In genomic region chr1:47388548-47389238, GRCh38 we compare ENCODE assay signal across 9 cellular contexts. TPM values are rescaled to one million over a fixed set of nuclear protein-coding genes. Genes with fewer than 3 reads are reported as not detected.
DNase-seq lines count a peak whose midpoint lies in the region; ATAC-seq, FAIRE-seq and TF ChIP-seq lines count a peak whose summit lies in the region.
"Had no signal": no experiment of that assay in that cellular context is flagged by ENCODE, and none has a peak within 500 bp of the region (broad histone marks: within the 10 kb centered on the region; RNA-seq: fewer than 3 reads in every experiment).

No MANE protein-coding gene starts in this region.

- H3K27ac ChIP-seq in SK-N-SH (ENCODE audit: low read depth in 2 of 2, low read length in 1 of 2) (no peak overlapping the region), astrocyte (ENCODE audit: low read depth, low read length) (no peak overlapping the region), smooth muscle cell (ENCODE audit: low read depth) (no peak overlapping the region)

- no peak overlapping the region for H3K4me3 Mint-ChIP-seq in astrocyte (ENCODE audit: unreplicated experiment)
- H3K4me3 Mint-ChIP-seq: T-helper 1 cell treated with Interleukin-12 subunit alpha and Interleukin-12 subunit beta and Interleukin-4 antibody, amounts not matched to agents 30 μg/mL and 1 μg/mL, for 36 hours had no signal

- no peak for TF ChIP-seq EP300 in SK-N-SH (IDR thresholded peaks at IDR 0.05; ENCODE audit: borderline replicate concordance in 1 of 2, low read depth in 1 of 2, low read length in 1 of 2)

- TF ChIP-seq CTCF in LNCaP clone FGC (IDR thresholded peaks at IDR 0.05; ENCODE audit: control insufficient read depth, extremely low read depth, insufficient read depth) (peak; percentile 87), SK-N-SH (IDR thresholded peaks at IDR 0.05) (peak; percentile 69), astrocyte (IDR thresholded peaks at IDR 0.05; ENCODE audit: insufficient read depth, low read depth, low read length) (peak; percentile 73), smooth muscle cell (IDR thresholded peaks at IDR 0.05; ENCODE audit: borderline replicate concordance, insufficient read depth, poor library complexity, severe bottlenecking) (peak; percentile 59)

- FAIRE-seq in astrocyte (lab: Jason Lieb, UNC), result peak; percentile 86

- no peaks in the 10 kb centered on the region for H3K36me3 ChIP-seq in SK-N-SH (replicated peaks in 1 of 2; ENCODE audit: control insufficient read depth in 1 of 2, insufficient read depth in 2 of 2, low read length in 1 of 2)
- H3K36me3 ChIP-seq in astrocyte (ENCODE audit: insufficient read depth, low read length), result no peaks in the 10 kb centered on the region
- H3K36me3 ChIP-seq in smooth muscle cell (ENCODE audit: low read depth), result no peaks in the 10 kb centered on the region

- WGBS in SK-N-SH (ENCODE audit: low lambda C conversion rate), result 39% methylated on average over 6 of the region's 7 CpGs
- 36% methylated on average over 7 of the region's 7 CpGs for WGBS in smooth muscle cell (ENCODE audit: low lambda C conversion rate)

- CTCF ChIA-PET in SK-N-SH (lab: Yijun Ruan, JAX), result interaction anchor here (0.5 to 13.8 kb wide), 44 partner anchors 8 to 1005 kb away, joined by 3 to 104 read pairs (median 4); partner anchors contain the start of genes FOXD2 and FOXE3

- H3K9me2 ChIP-seq in SK-N-SH, result no peaks in the 10 kb centered on the region

- H2AFZ ChIP-seq in SK-N-SH (ENCODE audit: low read depth), result no peak overlapping the region
- H2AFZ ChIP-seq in astrocyte (ENCODE audit: low read depth, low read length), result no peak overlapping the region
- no peak overlapping the region for H2AFZ ChIP-seq in smooth muscle cell (ENCODE audit: low read depth)

- H3K36me3 Mint-ChIP-seq in astrocyte (ENCODE audit: low read depth, unreplicated experiment), result peaks cover 9% of the 10 kb centered on the region

- peak; percentile 52 for DNase-seq in Caki2 (ENCODE audit: low read depth)
- peak; percentile 21 for DNase-seq in LNCaP clone FGC (ENCODE audit: low read depth)
- peak; percentile 80 for DNase-seq in SK-N-SH
- DNase-seq in astrocyte (ENCODE audit: low read depth), result no peak
- DNase-seq in iPS DF 4.7 (ENCODE audit: extremely low read depth, low spot score), result peak; percentile 28
- no peak for DNase-seq in smooth muscle cell (lab: John Stamatoyannopoulos, UW; ENCODE audit: unreplicated experiment)

- H3K79me2 ChIP-seq in SK-N-SH (ENCODE audit: insufficient read depth) (no peaks in the 10 kb centered on the region), astrocyte (ENCODE audit: insufficient read depth, low read length) (no peaks in the 10 kb centered on the region), smooth muscle cell (ENCODE audit: low read depth) (no peaks in the 10 kb centered on the region)

- H3K27me3 Mint-ChIP-seq in astrocyte (ENCODE audit: low read depth, unreplicated experiment), result peaks cover 28% of the 10 kb centered on the region

- no peaks in the 10 kb centered on the region for H3K9me3 Mint-ChIP-seq in astrocyte (ENCODE audit: unreplicated experiment)
- H3K9me3 Mint-ChIP-seq: T-helper 1 cell treated with Interleukin-12 subunit alpha and Interleukin-12 subunit beta and Interleukin-4 antibody, amounts not matched to agents 30 μg/mL and 1 μg/mL, for 36 hours had no signal

- ATAC-seq in GM21390 (IDR thresholded peaks at IDR 0.05; ENCODE audit: unreplicated experiment) (peak; percentile 79), GM21423 (IDR thresholded peaks at IDR 0.05; ENCODE audit: unreplicated experiment) (no peak)

- H3K9me3 ChIP-seq in SK-N-SH, result no peaks in the 10 kb centered on the region
- no peaks in the 10 kb centered on the region for H3K9me3 ChIP-seq in astrocyte (ENCODE audit: insufficient read depth, low read depth, low read length)
- H3K9me3 ChIP-seq in smooth muscle cell (replicated peaks; ENCODE audit: low read depth), result no peaks in the 10 kb centered on the region

- no peak overlapping the region for H3K27ac Mint-ChIP-seq in astrocyte (ENCODE audit: unreplicated experiment)
- H3K27ac Mint-ChIP-seq: T-helper 1 cell treated with Interleukin-12 subunit alpha and Interleukin-12 subunit beta and Interleukin-4 antibody, amounts not matched to agents 30 μg/mL and 1 μg/mL, for 36 hours had no signal

- H3F3A ChIP-seq in SK-N-SH (replicated peaks; ENCODE audit: insufficient read depth) (peaks cover 6% of the 10 kb centered on the region), smooth muscle cell (ENCODE audit: low read depth) (no peaks in the 10 kb centered on the region)

- in situ Hi-C loops in Caki2 (cut with HindIII; ENCODE audit: low pct_unique_long_range_greater_than_20kb, low sequenced_read_pairs), result no loop called here

- no peak overlapping the region for H3K9ac ChIP-seq in SK-N-SH
- H3K9ac ChIP-seq in astrocyte (ENCODE audit: low read length), result no peak overlapping the region
- no peak overlapping the region for H3K9ac ChIP-seq in smooth muscle cell (ENCODE audit: low read depth)

- POLR2A ChIA-PET in SK-N-SH (lab: Yijun Ruan, JAX), result interaction anchor here (1.2 kb wide), 1 partner anchor 337 kb away, joined by 4 read pairs; no protein-coding TSS in a partner anchor

- H3K4me2 ChIP-seq in SK-N-SH, result no peak overlapping the region
- no peak overlapping the region for H3K4me2 ChIP-seq in astrocyte (ENCODE audit: low read length)
- no peak overlapping the region for H3K4me2 ChIP-seq in smooth muscle cell

- H3K4me1 ChIP-seq in SK-N-SH (ENCODE audit: control insufficient read depth in 1 of 2, insufficient read depth in 2 of 2, low read depth in 1 of 2, low read length in 1 of 2) (peaks cover 0 to 10% of the 10 kb centered on the region in 2 experiments; a peak in 1 of 4 replicates), astrocyte (ENCODE audit: insufficient read depth, low read length) (no peaks in the 10 kb centered on the region), smooth muscle cell (ENCODE audit: low read depth) (no peaks in the 10 kb centered on the region)

- H3K27me3 ChIP-seq in SK-N-SH (ENCODE audit: insufficient read depth) (no peaks in the 10 kb centered on the region), astrocyte (ENCODE audit: insufficient read depth, low read length) (no peaks in the 10 kb centered on the region), smooth muscle cell (ENCODE audit: low read depth) (peaks cover 39% of the 10 kb centered on the region)

- H4K20me1 ChIP-seq in SK-N-SH (ENCODE audit: insufficient read depth) (0 out of 2 replicates have a peak, but pooled peaks cover 7% of the 10 kb centered on the region), astrocyte (ENCODE audit: insufficient read depth, low read length) (peaks cover 12% of the 10 kb centered on the region), smooth muscle cell (ENCODE audit: low read depth) (peaks cover 9% of the 10 kb centered on the region)

- H3K4me3 ChIP-seq in LNCaP clone FGC (ENCODE audit: low read depth, low read length) (no peak overlapping the region), SK-N-SH (ENCODE audit: low read depth in 2 of 2, low read length in 1 of 2) (no peak overlapping the region), astrocyte (ENCODE audit: insufficient read depth, low read depth, low read length) (no peak overlapping the region), smooth muscle cell (no peak overlapping the region)

- H3K4me1 Mint-ChIP-seq in astrocyte (ENCODE audit: low read depth, unreplicated experiment), result peaks cover 4% of the 10 kb centered on the region

- peak; percentile 84 for TF ChIP-seq RAD21 in SK-N-SH (IDR thresholded peaks at IDR 0.05; ENCODE audit: low read length)

TF ChIP-seq in SK-N-SH, 30 proteins besides CTCF, POLR2A, EP300 and RAD21:
- no peak for TF ChIP-seq ELF1 (IDR thresholded peaks at IDR 0.05)
- TF ChIP-seq SMC3 (IDR thresholded peaks at IDR 0.05; ENCODE audit: low read depth, low read length), result peak; percentile 74

RNA-seq across cellular contexts. Expression of gene FOXE3, which starts 27.4 kb away (rescaled TPM):
- not detected in 2 replicates for total RNA-seq in Caki2 (2014; rRNA removed; shearing (Covaris generic); ENCODE audit: low replicate concordance)
- not detected in 2 replicates for polyA plus RNA-seq in SK-N-SH (2012; rRNA removed)
- not detected in 2 replicates for polyA plus RNA-seq in SK-N-SH (2012; cell fraction: cytosol; rRNA removed)
- 0.10 TPM in 1 of 2 replicates, not detected in the other for polyA plus RNA-seq in SK-N-SH (2012; cell fraction: nucleus; rRNA removed)
- total RNA-seq in astrocyte, result 0.14 TPM in 1 of 2 replicates, not detected in the other
- not detected in 2 replicates for total RNA-seq in smooth muscle cell
- 0.34 TPM in 1 of 2 replicates, not detected in the other for polyA plus RNA-seq in smooth muscle cell

RNA-seq across cellular contexts. Expression of gene FOXD2, which starts 49.2 kb away (rescaled TPM):
- total RNA-seq in Caki2 (2014; rRNA removed; shearing (Covaris generic); ENCODE audit: low replicate concordance), result 1.6 TPM in 2 replicates
- polyA plus RNA-seq in SK-N-SH (2012; rRNA removed), result not detected in 2 replicates
- under 0.01 TPM in 1 of 2 replicates, not detected in the other for polyA plus RNA-seq in SK-N-SH (2012; cell fraction: cytosol; rRNA removed)
- polyA plus RNA-seq in SK-N-SH (2012; cell fraction: nucleus; rRNA removed), result not detected in 2 replicates
- total RNA-seq in astrocyte, result 0.07 TPM in 1 of 2 replicates, not detected in the other
- not detected in 2 replicates for total RNA-seq in smooth muscle cell
- polyA plus RNA-seq in smooth muscle cell, result 0.09 TPM in 1 of 2 replicates, not detected in the other

RNA-seq across cellular contexts. Expression of gene CMPK1, which starts 55.1 kb away (rescaled TPM):
- 96.6 and 107 TPM in 2 replicates for total RNA-seq in Caki2 (2014; rRNA removed; shearing (Covaris generic); ENCODE audit: low replicate concordance)
- 17.5 and 25.1 TPM in 2 replicates for polyA plus RNA-seq in SK-N-SH (2012; rRNA removed)
- 35.4 and 54.3 TPM in 2 replicates for polyA plus RNA-seq in SK-N-SH (2012; cell fraction: cytosol; rRNA removed)
- 7.0 and 11.0 TPM in 2 replicates for polyA plus RNA-seq in SK-N-SH (2012; cell fraction: nucleus; rRNA removed)
- total RNA-seq in astrocyte, result 136 and 143 TPM in 2 replicates
- 105 and 149 TPM in 2 replicates for total RNA-seq in smooth muscle cell
- polyA plus RNA-seq in smooth muscle cell, result 68.2 and 75.5 TPM in 2 replicates

Comparison
In these comparisons a context has a peak if more than half of its experiments do, and no peak if none do; other contexts are left out.
1. DNase-seq: peak in Caki2 (single experiment), LNCaP clone FGC (single experiment), SK-N-SH (single experiment) and iPS DF 4.7 (single experiment); none in astrocyte (single experiment) and smooth muscle cell (single experiment).
2. Peak in every context shown above with its lines, with median percentiles within 50 percentile points of each other: CTCF ChIP-seq.